Comparison of ENCODE assay signal across 26 cellular contexts in genomic region chr22:31120230-31120629, GRCh38. TPM values are rescaled to one million over a fixed set of nuclear protein-coding genes. Genes with fewer than 3 reads are reported as not detected.
A peak's percentile ranks its signal among the peaks of the same experiment; 100 is the strongest.
DNase-seq lines count a peak whose midpoint lies in the region; ATAC-seq, FAIRE-seq and TF ChIP-seq lines count a peak whose summit lies in the region.
"Had no signal": no experiment of that assay in that cellular context is flagged by ENCODE, and none has a peak within 500 bp of the region (broad histone marks: within the 10 kb centered on the region; RNA-seq: fewer than 3 reads in every experiment).

No MANE protein-coding gene starts in this region.

- H3K23me2 ChIP-seq in H1 (ENCODE audit: low read depth, low read length) = no peaks in the 10 kb centered on the region; the same call in 1 of the 2 replicates

- no peaks in the 10 kb centered on the region for H3K36me3 Mint-ChIP-seq in CD4-positive, CD25-positive, alpha-beta regulatory T cell
- no peaks in the 10 kb centered on the region for H3K36me3 Mint-ChIP-seq in activated CD4-positive, alpha-beta memory T cell treated with anti-CD3 and anti-CD28 coated beads for 36 hours
- H3K36me3 Mint-ChIP-seq: IgD-negative memory B cell had no signal

- H3K79me1 ChIP-seq in H1 (ENCODE audit: low read depth, low read length) (no peaks in the 10 kb centered on the region), neuronal stem cell (ENCODE audit: low read depth, low read length) (peaks cover 2% of the 10 kb centered on the region)

- H4K8ac ChIP-seq in H1 (ENCODE audit: extremely low read depth, insufficient read depth, low read length) = no peak overlapping the region
- no peak overlapping the region for H4K8ac ChIP-seq in neuronal stem cell (ENCODE audit: low read depth, low read length)

- POLR2A ChIA-PET in H1 (lab: Charles Lee; ENCODE audit: partially characterized antibody) = interaction anchor here (1.2 kb wide), 1 partner anchor 23 kb away, joined by 3 read pairs; no protein-coding TSS in a partner anchor
- POLR2A ChIA-PET in activated CD4-positive, alpha-beta memory T cell treated with anti-CD3 and anti-CD28 coated beads for 36 hours (lab: Charles Lee) = no interaction called here

- no peak for TF ChIP-seq POLR2A in H1 (IDR thresholded peaks at IDR 0.05; ENCODE audit: control extremely low read depth in 1 of 2, low read depth in 2 of 2, low read length in 2 of 2)

- H2AFZ ChIP-seq in H1 (ENCODE audit: low read length) (no peak overlapping the region), neuronal stem cell (ENCODE audit: low read length) (peak overlapping the region; percentile 30)
- H2AFZ ChIP-seq: GM23248 had no signal

- H3K14ac ChIP-seq in H1 (ENCODE audit: insufficient read length) (no peak overlapping the region), neuronal stem cell (ENCODE audit: low read length) (no peak overlapping the region)

- H3K4me2 ChIP-seq in BLaER1 = peak overlapping the region; percentile 28; the same call in 1 of the 2 replicates
- no peak overlapping the region for H3K4me2 ChIP-seq in H1 (ENCODE audit: insufficient read depth in 1 of 2, low read depth in 2 of 2, low read length in 2 of 2)
- H3K4me2 ChIP-seq in neuronal stem cell (ENCODE audit: insufficient read depth, low read length, poor library complexity, severe bottlenecking) = no peak overlapping the region
- H3K4me2 ChIP-seq: A549 had no signal

- no peak overlapping the region for H3K27ac ChIP-seq in BLaER1
- H3K27ac ChIP-seq in CD4-positive, CD25-positive, alpha-beta regulatory T cell (ENCODE audit: insufficient read depth, low read length, poor library complexity, severe bottlenecking) = no peak overlapping the region
- no peak overlapping the region for H3K27ac ChIP-seq in H1 (ENCODE audit: low read depth, low read length)
- H3K27ac ChIP-seq in neuronal stem cell (replicated peaks; ENCODE audit: low read length) = no peak overlapping the region
- H3K27ac ChIP-seq: A549, C4-2B, GM23248, RWPE1, SK-N-MC had no signal

- TF ChIP-seq EP300 in H1 (IDR thresholded peaks at IDR 0.05; ENCODE audit: borderline replicate concordance in 1 of 2, low read depth in 2 of 2, low read length in 2 of 2) = no peak

- H3K9me3 Mint-ChIP-seq in CD4-positive, CD25-positive, alpha-beta regulatory T cell = no peaks in the 10 kb centered on the region
- no peaks in the 10 kb centered on the region for H3K9me3 Mint-ChIP-seq in activated CD4-positive, alpha-beta memory T cell treated with anti-CD3 and anti-CD28 coated beads for 36 hours
- H3K9me3 Mint-ChIP-seq: H9, HFFc6, IgD-negative memory B cell had no signal

- DNase-seq in CD4-positive, CD25-positive, alpha-beta regulatory T cell = no peak
- DNase-seq in H1 (ENCODE audit: low read depth in 1 of 2, low spot score in 2 of 2) = no peak
- no peak for DNase-seq in neuronal stem cell (ENCODE audit: low spot score)
- DNase-seq in activated CD4-positive, alpha-beta memory T cell treated with anti-CD3 and anti-CD28 coated beads for 36 hours = no peak
- no peak for DNase-seq in GM13977 (ENCODE audit: low spot score)
- DNase-seq in ecto neural progenitor cell (ENCODE audit: low spot score) = no peak
- DNase-seq: Calu3, DND-41, GM23248, H9, HFFc6, NCI-H1048, NCI-H1417, NCI-H1694, NCI-H2029 treated with DMSO at 0.1 percent for 48 hours, NCI-H446 treated with DMSO at 0.1 percent for 48 hours, SIG-M5 had no signal

- H3K9ac ChIP-seq in BLaER1 (no peak overlapping the region), H1 (replicated peaks in 1 of 4; ENCODE audit: extremely low read depth in 1 of 4, low read depth in 3 of 4, low read length in 3 of 4) (no peak overlapping the region), neuronal stem cell (ENCODE audit: low read depth, low read length, poor library complexity) (no peak overlapping the region)
- H3K9ac ChIP-seq: GM23248 had no signal

- no peak for FAIRE-seq in H1 (lab: Jason Lieb, UNC)
- FAIRE-seq: A549, GM12892 had no signal

- H4K91ac ChIP-seq in H1 (replicated peaks; ENCODE audit: insufficient read length, low read length) (no peak overlapping the region), neuronal stem cell (ENCODE audit: low read depth, low read length, poor library complexity) (no peak overlapping the region)

- TF ChIP-seq CTCF in H1 (IDR thresholded peaks at IDR 0.05; ENCODE audit: control extremely low read depth in 1 of 3, insufficient read depth in 1 of 3, low read depth in 1 of 3, low read length in 3 of 3) (no peak), GM13977 (IDR thresholded peaks at IDR 0.05; ENCODE audit: extremely low read depth, insufficient read depth, missing control alignments) (no peak)

- H2BK120ac ChIP-seq in H1 (replicated peaks; ENCODE audit: low read depth, low read length) = no peak overlapping the region
- no peak overlapping the region for H2BK120ac ChIP-seq in neuronal stem cell (ENCODE audit: low read depth, low read length)

- peak overlapping the region in 2 of 3 donors; percentile 27 to 48 for H3K27ac Mint-ChIP-seq in CD4-positive, CD25-positive, alpha-beta regulatory T cell
- no peak overlapping the region for H3K27ac Mint-ChIP-seq in activated CD4-positive, alpha-beta memory T cell treated with anti-CD3 and anti-CD28 coated beads for 36 hours
- H3K27ac Mint-ChIP-seq: H9, HFFc6 had no signal

- H2BK12ac ChIP-seq in H1 (ENCODE audit: low read depth, low read length) (0 out of 2 replicates have a peak overlapping the region, but pooled peaks have one; percentile 17), neuronal stem cell (ENCODE audit: low read length) (no peak overlapping the region)

- no peaks in the 10 kb centered on the region for H3K27me3 ChIP-seq in BLaER1
- H3K27me3 ChIP-seq in CD4-positive, CD25-positive, alpha-beta regulatory T cell (ENCODE audit: control insufficient read depth, insufficient read depth, low read length) = no peaks in the 10 kb centered on the region
- no peaks in the 10 kb centered on the region; a peak in 1 of 7 replicates for H3K27me3 ChIP-seq in H1 (replicated peaks in 1 of 4; ENCODE audit: control insufficient read depth in 3 of 4, extremely low read depth in 1 of 4, insufficient read depth in 3 of 4, low read length in 3 of 4)
- H3K27me3 ChIP-seq in neuronal stem cell (ENCODE audit: control insufficient read depth in 3 of 3, insufficient read depth in 3 of 3, low read depth in 1 of 3, low read length in 3 of 3) = peaks cover 0 to 31% (median 0%) of the 10 kb centered on the region in 3 experiments

- H3K4me1 Mint-ChIP-seq in CD4-positive, CD25-positive, alpha-beta regulatory T cell = peaks cover 0 to 7% (median 1%) of the 10 kb centered on the region in 4 donors
- H3K4me1 Mint-ChIP-seq in activated CD4-positive, alpha-beta memory T cell treated with anti-CD3 and anti-CD28 coated beads for 36 hours (ENCODE audit: low read depth) = no peaks in the 10 kb centered on the region
- H3K4me1 Mint-ChIP-seq: IgD-negative memory B cell had no signal

- H3K4me3 Mint-ChIP-seq in CD4-positive, CD25-positive, alpha-beta regulatory T cell = no peak overlapping the region
- no peak overlapping the region for H3K4me3 Mint-ChIP-seq in activated CD4-positive, alpha-beta memory T cell treated with anti-CD3 and anti-CD28 coated beads for 36 hours
- H3K4me3 Mint-ChIP-seq: H9, HFFc6 had no signal

- H3K36me3 ChIP-seq in BLaER1 = no peaks in the 10 kb centered on the region
- no peaks in the 10 kb centered on the region for H3K36me3 ChIP-seq in CD4-positive, CD25-positive, alpha-beta regulatory T cell (ENCODE audit: control insufficient read depth, insufficient read depth, low read length)
- H3K36me3 ChIP-seq in H1 (ENCODE audit: control insufficient read depth in 2 of 4, insufficient read depth in 4 of 4, low read length in 3 of 4) = no peaks in the 10 kb centered on the region
- H3K36me3 ChIP-seq in neuronal stem cell (replicated peaks in 1 of 2; ENCODE audit: control insufficient read depth in 2 of 2, insufficient read depth in 2 of 2, low read length in 2 of 2) = no peaks in the 10 kb centered on the region

- intact Hi-C loops in activated CD4-positive, alpha-beta memory T cell treated with anti-CD3 and anti-CD28 coated beads for 36 hours (cut with micrococcal nuclease) = no loop called here

- H2BK15ac ChIP-seq in H1 (ENCODE audit: low read length) (no peak overlapping the region), neuronal stem cell (ENCODE audit: low read length) (no peak overlapping the region)

- no peak overlapping the region for H4K5ac ChIP-seq in H1 (ENCODE audit: insufficient read length, low read depth, low read length)

- H4K20me1 ChIP-seq in BLaER1 (no peaks in the 10 kb centered on the region), H1 (replicated peaks in 1 of 2; ENCODE audit: control insufficient read depth in 1 of 2, insufficient read depth in 2 of 2, low read length in 2 of 2) (no peaks in the 10 kb centered on the region)

- H3K56ac ChIP-seq in H1 (replicated peaks; ENCODE audit: insufficient read length, low read depth, low read length) = no peak overlapping the region

- H3K79me2 ChIP-seq in H1 (ENCODE audit: control insufficient read depth in 1 of 2, insufficient read depth in 2 of 2, low read length in 2 of 2) = no peaks in the 10 kb centered on the region

- peaks cover 10% of the 10 kb centered on the region for H3K27me3 Mint-ChIP-seq in CD4-positive, CD25-positive, alpha-beta regulatory T cell
- H3K27me3 Mint-ChIP-seq in activated CD4-positive, alpha-beta memory T cell treated with anti-CD3 and anti-CD28 coated beads for 36 hours = no peaks in the 10 kb centered on the region

- no peak for TF ChIP-seq RAD21 in H1 (IDR thresholded peaks at IDR 0.05 in 1 of 2, conservative IDR thresholded peaks at IDR 0.05 in 1 of 2; ENCODE audit: low read depth in 2 of 2, low read length in 2 of 2)

- in situ Hi-C loops in GM13977 (cut with MboI; ENCODE audit: low pct_unique_long_range_greater_than_20kb, low sequenced_read_pairs, unreplicated experiment) = no loop called here

- H3K9me3 ChIP-seq in BLaER1 (no peaks in the 10 kb centered on the region), H1 (ENCODE audit: insufficient read depth in 2 of 2, low read depth in 1 of 2, low read length in 1 of 2) (no peaks in the 10 kb centered on the region), neuronal stem cell (replicated peaks in 1 of 2; ENCODE audit: control insufficient read depth in 2 of 2, insufficient read depth in 1 of 2, low read depth in 1 of 2, low read length in 2 of 2) (no peaks in the 10 kb centered on the region)
- no peaks in the 10 kb centered on the region for H3K9me3 ChIP-seq in CD4-positive, CD25-positive, alpha-beta regulatory T cell (ENCODE audit: control insufficient read depth in 2 of 2, low read length in 2 of 2)
- H3K9me3 ChIP-seq: A549 had no signal

- 73% methylated on average over 5 of the region's 5 CpGs; no CpG with 5 or more reads in 1 of the 2 experiments for WGBS in H1 (ENCODE audit: extremely low coverage in 1 of 2, insufficient coverage in 1 of 2, insufficient read length in 1 of 2, insufficient replicate concordance in 2 of 2, low coverage in 1 of 2, low lambda C conversion rate in 2 of 2, missing lambda C conversion rate in 1 of 2), 2 experiments
- WGBS in neuronal stem cell (ENCODE audit: extremely low coverage in 2 of 2, insufficient read length in 2 of 2, insufficient replicate concordance in 1 of 2), 2 donors = no CpG with 5 or more reads among the region's 5 CpGs

- no peak overlapping the region for H2BK20ac ChIP-seq in H1 (ENCODE audit: low read length)

- CTCF ChIA-PET in H1 (lab: Charles Lee; ENCODE audit: partially characterized antibody) = interaction anchor here (0.7 to 2.9 kb wide), 7 partner anchors 11 to 108 kb away, joined by 3 to 14 read pairs (median 4); partner anchors contain the start of gene SELENOM
- CTCF ChIA-PET in activated CD4-positive, alpha-beta memory T cell treated with anti-CD3 and anti-CD28 coated beads for 36 hours (lab: Charles Lee) = no interaction called here

- H3K4me1 ChIP-seq in BLaER1 = peaks cover 32% of the 10 kb centered on the region
- no peaks in the 10 kb centered on the region for H3K4me1 ChIP-seq in CD4-positive, CD25-positive, alpha-beta regulatory T cell (ENCODE audit: control insufficient read depth, insufficient read depth, low read length, poor library complexity, severe bottlenecking)
- peaks cover 0 to 11% (median 5%) of the 10 kb centered on the region in 4 experiments; a peak in 6 of 7 replicates for H3K4me1 ChIP-seq in H1 (replicated peaks in 1 of 4; ENCODE audit: control insufficient read depth in 3 of 4, insufficient read depth in 4 of 4, low read length in 3 of 4)
- peaks cover 0 to 11% of the 10 kb centered on the region in 2 donors for H3K4me1 ChIP-seq in neuronal stem cell (ENCODE audit: control insufficient read depth in 2 of 2, insufficient read depth in 1 of 2, low read depth in 1 of 2, low read length in 2 of 2)

- H3K4ac ChIP-seq in H1 (replicated peaks; ENCODE audit: insufficient read length, low read depth, low read length) (peak overlapping the region; percentile 29), neuronal stem cell (ENCODE audit: low read length) (no peak overlapping the region)

- no peak overlapping the region for H3K23ac ChIP-seq in H1 (ENCODE audit: insufficient read length)
- no peak overlapping the region for H3K23ac ChIP-seq in neuronal stem cell (ENCODE audit: low read depth, low read length, poor library complexity)

- H3K18ac ChIP-seq in H1 (ENCODE audit: extremely low read depth, low read length) = no peak overlapping the region; the same call in 1 of the 2 replicates
- peak overlapping the region; percentile 32 for H3K18ac ChIP-seq in neuronal stem cell (ENCODE audit: low read length)

- no peak overlapping the region for H2AK5ac ChIP-seq in H1 (ENCODE audit: low read depth, low read length)
- H2AK5ac ChIP-seq in neuronal stem cell (ENCODE audit: low read depth, low read length) = peak overlapping the region; percentile 32

- H2BK5ac ChIP-seq in H1 (ENCODE audit: low read depth, low read length) (no peak overlapping the region), neuronal stem cell (ENCODE audit: low read length) (no peak overlapping the region)

- no peak for ATAC-seq in CD4-positive, CD25-positive, alpha-beta regulatory T cell (ENCODE audit: low read depth in 2 of 2)
- ATAC-seq: A549, Panc1 had no signal

- H3K4me3 ChIP-seq in BLaER1 = no peak overlapping the region
- H3K4me3 ChIP-seq in CD4-positive, CD25-positive, alpha-beta regulatory T cell (ENCODE audit: low read depth, low read length) = no peak overlapping the region
- H3K4me3 ChIP-seq in H1 (ENCODE audit: extremely low read depth in 1 of 4, insufficient read depth in 2 of 4, low read depth in 3 of 4, low read length in 4 of 4) = no peak overlapping the region
- no peak overlapping the region for H3K4me3 ChIP-seq in neuronal stem cell (ENCODE audit: low read length in 2 of 2)
- H3K4me3 ChIP-seq: A549, GM23248, SK-N-MC had no signal

RNA-seq across cellular contexts. Expression of gene INPP5J, which starts 2.5 kb away (rescaled TPM):
- not detected for total RNA-seq in CD4-positive, CD25-positive, alpha-beta regulatory T cell
- polyA plus RNA-seq in CD4-positive, CD25-positive, alpha-beta regulatory T cell = under 1 TPM in 1 of 4 donors, not detected in 3; 0.47 TPM
- 6.0 and 6.4 TPM in 2 replicates for total RNA-seq in H1 (2021; fragmentation: NEBNext Ultra II Directional; extraction: Animal tissue kit (Norgen Biotek cat#: 25700))
- polyA plus RNA-seq in H1 (2011; rRNA removed) = 5.4 and 9.1 TPM in 2 replicates
- 5.6 TPM for polyA plus RNA-seq in H1 (2011; cell fraction: cytosol; rRNA removed)
- 14.0 TPM for polyA plus RNA-seq in H1 (2011; cell fraction: nucleus; rRNA removed)
- 3.6 to 6.3 TPM (median 5.3 TPM) in 4 replicates for polyA plus RNA-seq in H1 (2012, experiment 1 of 2)
- 5.1 TPM for polyA plus RNA-seq in H1 (2012, experiment 2 of 2)
- polyA plus RNA-seq in H1 (2013, experiment 1 of 2) = 3.9 TPM
- polyA plus RNA-seq in H1 (2013, experiment 2 of 2) = 4.0 TPM
- 2.5 and 2.9 TPM in 2 replicates for polyA minus RNA-seq in H1 (2011; rRNA and poly(A)+ RNA removed)
- 3.7 TPM for polyA minus RNA-seq in H1 (2011; cell fraction: cytosol; rRNA and poly(A)+ RNA removed)
- 6.2 TPM for polyA minus RNA-seq in H1 (2011; cell fraction: nucleus; rRNA and poly(A)+ RNA removed)
- 4.8 TPM for polyA plus RNA-seq in neuronal stem cell (2013, experiment 1 of 2)
- polyA plus RNA-seq in neuronal stem cell (2013, experiment 2 of 2) = 4.6 TPM
- under 1 TPM in 1 of 2 experiments, not detected in 1; 0.14 TPM for total RNA-seq in activated CD4-positive, alpha-beta memory T cell treated with anti-CD3 and anti-CD28 coated beads for 36 hours
- total RNA-seq: GM23248 had no signal
- polyA plus RNA-seq: IgD-negative memory B cell had no signal

RNA-seq across cellular contexts. Expression of gene SELENOM, which starts 12.9 kb away (rescaled TPM):
- total RNA-seq in CD4-positive, CD25-positive, alpha-beta regulatory T cell = 30.6 TPM
- polyA plus RNA-seq in CD4-positive, CD25-positive, alpha-beta regulatory T cell = 100 to 1,000 TPM; 113 to 142 (median 133) TPM
- 21.8 and 22.7 TPM in 2 replicates for total RNA-seq in H1 (2021; fragmentation: NEBNext Ultra II Directional; extraction: Animal tissue kit (Norgen Biotek cat#: 25700))
- 40.0 and 57.2 TPM in 2 replicates for polyA plus RNA-seq in H1 (2011; rRNA removed)
- polyA plus RNA-seq in H1 (2011; cell fraction: cytosol; rRNA removed) = 33.4 TPM
- polyA plus RNA-seq in H1 (2011; cell fraction: nucleus; rRNA removed) = 32.8 TPM
- 9.6 to 22.1 TPM (median 16.4 TPM) in 4 replicates for polyA plus RNA-seq in H1 (2012, experiment 1 of 2)
- 28.2 TPM for polyA plus RNA-seq in H1 (2012, experiment 2 of 2)
- polyA plus RNA-seq in H1 (2013, experiment 1 of 2) = 50.7 TPM
- 50.7 TPM for polyA plus RNA-seq in H1 (2013, experiment 2 of 2)
- polyA minus RNA-seq in H1 (2011; rRNA and poly(A)+ RNA removed) = 5.5 and 5.7 TPM in 2 replicates
- 10.1 TPM for polyA minus RNA-seq in H1 (2011; cell fraction: cytosol; rRNA and poly(A)+ RNA removed)
- polyA minus RNA-seq in H1 (2011; cell fraction: nucleus; rRNA and poly(A)+ RNA removed) = 13.7 TPM
- 44.6 TPM for polyA plus RNA-seq in neuronal stem cell (2013, experiment 1 of 2)
- polyA plus RNA-seq in neuronal stem cell (2013, experiment 2 of 2) = 40.6 TPM
- 10 to 100 TPM; 14.1 to 14.3 TPM for total RNA-seq in activated CD4-positive, alpha-beta memory T cell treated with anti-CD3 and anti-CD28 coated beads for 36 hours
- total RNA-seq: Calu3 had no signal

RNA-seq across cellular contexts. Expression of gene PLA2G3, which starts 20.1 kb away (rescaled TPM):
- total RNA-seq in CD4-positive, CD25-positive, alpha-beta regulatory T cell = not detected
- not detected for polyA plus RNA-seq in CD4-positive, CD25-positive, alpha-beta regulatory T cell
- total RNA-seq in H1 (2021; fragmentation: NEBNext Ultra II Directional; extraction: Animal tissue kit (Norgen Biotek cat#: 25700)) = 25.9 and 26.8 TPM in 2 replicates
- 18.1 and 19.3 TPM in 2 replicates for polyA plus RNA-seq in H1 (2011; rRNA removed)
- 19.3 TPM for polyA plus RNA-seq in H1 (2011; cell fraction: cytosol; rRNA removed)
- 42.9 TPM for polyA plus RNA-seq in H1 (2011; cell fraction: nucleus; rRNA removed)
- polyA plus RNA-seq in H1 (2012, experiment 1 of 2) = 18.5 to 22.5 TPM (median 22.0 TPM) in 4 replicates
- 20.1 TPM for polyA plus RNA-seq in H1 (2012, experiment 2 of 2)
- polyA plus RNA-seq in H1 (2013, experiment 1 of 2) = 40.7 TPM
- polyA plus RNA-seq in H1 (2013, experiment 2 of 2) = 41.4 TPM
- polyA minus RNA-seq in H1 (2011; rRNA and poly(A)+ RNA removed) = 10.6 and 14.8 TPM in 2 replicates
- polyA minus RNA-seq in H1 (2011; cell fraction: cytosol; rRNA and poly(A)+ RNA removed) = 9.8 TPM
- 12.2 TPM for polyA minus RNA-seq in H1 (2011; cell fraction: nucleus; rRNA and poly(A)+ RNA removed)
- 12.3 TPM for polyA plus RNA-seq in neuronal stem cell (2013, experiment 1 of 2)
- 11.3 TPM for polyA plus RNA-seq in neuronal stem cell (2013, experiment 2 of 2)
- total RNA-seq in activated CD4-positive, alpha-beta memory T cell treated with anti-CD3 and anti-CD28 coated beads for 36 hours = not detected
- total RNA-seq: Calu3, GM23248, OCI-LY7 had no signal
- polyA plus RNA-seq: A549, GM23248, IgD-negative memory B cell had no signal

RNA-seq across cellular contexts. Expression of gene SMTN, which starts 39.1 kb away (rescaled TPM):
- total RNA-seq in CD4-positive, CD25-positive, alpha-beta regulatory T cell = 6.5 TPM
- under 1 TPM in 3 of 4 donors, not detected in 1; 0.33 to 0.78 (median 0.47) TPM for polyA plus RNA-seq in CD4-positive, CD25-positive, alpha-beta regulatory T cell
- 20.8 and 26.5 TPM in 2 replicates for total RNA-seq in H1 (2021; fragmentation: NEBNext Ultra II Directional; extraction: Animal tissue kit (Norgen Biotek cat#: 25700))
- 12.3 and 27.6 TPM in 2 replicates for polyA plus RNA-seq in H1 (2011; rRNA removed)
- 9.2 TPM for polyA plus RNA-seq in H1 (2011; cell fraction: cytosol; rRNA removed)
- 31.0 TPM for polyA plus RNA-seq in H1 (2011; cell fraction: nucleus; rRNA removed)
- 6.7 to 15.9 TPM (median 13.8 TPM) in 4 replicates for polyA plus RNA-seq in H1 (2012, experiment 1 of 2)
- polyA plus RNA-seq in H1 (2012, experiment 2 of 2) = 8.5 TPM
- 17.8 TPM for polyA plus RNA-seq in H1 (2013, experiment 1 of 2)
- 16.7 TPM for polyA plus RNA-seq in H1 (2013, experiment 2 of 2)
- 4.6 and 9.1 TPM in 2 replicates for polyA minus RNA-seq in H1 (2011; rRNA and poly(A)+ RNA removed)
- 13.0 TPM for polyA minus RNA-seq in H1 (2011; cell fraction: cytosol; rRNA and poly(A)+ RNA removed)
- polyA minus RNA-seq in H1 (2011; cell fraction: nucleus; rRNA and poly(A)+ RNA removed) = 10.4 TPM
- 25.4 TPM for polyA plus RNA-seq in neuronal stem cell (2013, experiment 1 of 2)
- 25.4 TPM for polyA plus RNA-seq in neuronal stem cell (2013, experiment 2 of 2)
- total RNA-seq in activated CD4-positive, alpha-beta memory T cell treated with anti-CD3 and anti-CD28 coated beads for 36 hours = 10 to 100 TPM; 55.1 to 57.4 TPM

RNA-seq across cellular contexts. Expression of gene RNF185, which starts 39.8 kb away (rescaled TPM):
- total RNA-seq in CD4-positive, CD25-positive, alpha-beta regulatory T cell = 13.8 TPM
- polyA plus RNA-seq in CD4-positive, CD25-positive, alpha-beta regulatory T cell = 10 to 100 TPM; 23.6 to 34.7 (median 30.4) TPM
- 18.0 and 18.4 TPM in 2 replicates for total RNA-seq in H1 (2021; fragmentation: NEBNext Ultra II Directional; extraction: Animal tissue kit (Norgen Biotek cat#: 25700))
- 19.4 and 19.9 TPM in 2 replicates for polyA plus RNA-seq in H1 (2011; rRNA removed)
- polyA plus RNA-seq in H1 (2011; cell fraction: cytosol; rRNA removed) = 20.5 TPM
- polyA plus RNA-seq in H1 (2011; cell fraction: nucleus; rRNA removed) = 15.8 TPM
- 18.2 to 19.9 TPM (median 18.8 TPM) in 4 replicates for polyA plus RNA-seq in H1 (2012, experiment 1 of 2)
- 20.9 TPM for polyA plus RNA-seq in H1 (2012, experiment 2 of 2)
- polyA plus RNA-seq in H1 (2013, experiment 1 of 2) = 13.1 TPM
- 12.9 TPM for polyA plus RNA-seq in H1 (2013, experiment 2 of 2)
- 21.1 and 25.8 TPM in 2 replicates for polyA minus RNA-seq in H1 (2011; rRNA and poly(A)+ RNA removed)
- polyA minus RNA-seq in H1 (2011; cell fraction: cytosol; rRNA and poly(A)+ RNA removed) = 10.2 TPM
- polyA minus RNA-seq in H1 (2011; cell fraction: nucleus; rRNA and poly(A)+ RNA removed) = 6.7 TPM
- polyA plus RNA-seq in neuronal stem cell (2013, experiment 1 of 2) = 18.5 TPM
- 18.0 TPM for polyA plus RNA-seq in neuronal stem cell (2013, experiment 2 of 2)
- 10 to 100 TPM; 17.9 to 21.6 TPM for total RNA-seq in activated CD4-positive, alpha-beta memory T cell treated with anti-CD3 and anti-CD28 coated beads for 36 hours

Comparison
In these comparisons a context has a peak if more than half of its experiments do, and no peak if none do; other contexts are left out.
1. RNA of gene PLA2G3, which starts 20.1 kb away (total RNA-seq): 25.9 to 26.8 TPM in H1; not detected in CD4-positive, CD25-positive, alpha-beta regulatory T cell (single experiment) and not detected in activated CD4-positive, alpha-beta memory T cell treated with anti-CD3 and anti-CD28 coated beads for 36 hours; every median in the first group is over 10 times any median in the second.